In genomic region chr7:92784935-92785334, GRCh38 we compare ENCODE assay signal across 16 cellular contexts. TPM values are rescaled to one million over a fixed set of nuclear protein-coding genes. Genes with fewer than 3 reads are reported as not detected.
DNase-seq lines count a peak whose midpoint lies in the region; ATAC-seq and TF ChIP-seq lines count a peak whose summit lies in the region.
"Had no signal": no experiment of that assay in that cellular context is flagged by ENCODE, and none has a peak within 500 bp of the region (broad histone marks: within the 10 kb centered on the region; RNA-seq: fewer than 3 reads in every experiment).

No MANE protein-coding gene starts in this region.

- peaks cover 24% of the 10 kb centered on the region for H3K4me1 ChIP-seq in GM23248 (ENCODE audit: insufficient read depth)

- DNase-seq in activated CD8-positive, alpha-beta memory T cell treated with anti-CD3 and anti-CD28 coated beads, Interleukin-2, amount 10 ng/mL, durations not matched to agents 7 days and 5 days, result no peak
- no peak for DNase-seq in activated CD8-positive, alpha-beta memory T cell treated with anti-CD3 and anti-CD28 coated beads, Interleukin-2, amount 50 U/mL, for 48 hours
- DNase-seq in GM23248 (no peak), mesothelial cell of epicardium (ENCODE audit: low spot score in 2 of 2, unreplicated experiment in 2 of 2) (no peak), EL (no peak), D341Med (ENCODE audit: low spot score) (no peak)
- DNase-seq in activated T-helper 1 cell treated with anti-CD3 and anti-CD28 coated beads, Interleukin-12 subunit alpha, Interleukin-12 subunit beta, Interleukin-2, Interleukin-4 antibody, amounts not matched to agents 30 ng/mL and 10 ng/mL and 1 ng/mL, durations not matched to agents 14 hours and 24 hours and 36 hours (ENCODE audit: low spot score), result no peak
- DNase-seq: C1 segment of cervical spinal cord, IMR-90, NCI-H1105, NCI-H1694, NCI-H2107, NCI-H226, NCI-H524 treated with DMSO at 0.1 percent for 48 hours had no signal

- no peak overlapping the region for H3K9ac ChIP-seq in GM23248

- no peak overlapping the region for H3K4me2 ChIP-seq in GM23248 (ENCODE audit: unreplicated experiment)

- H3K27me3 ChIP-seq in GM23248 (replicated peaks; ENCODE audit: insufficient read depth), result no peaks in the 10 kb centered on the region

- H3K4me3 Mint-ChIP-seq in activated CD8-positive, alpha-beta memory T cell treated with anti-CD3 and anti-CD28 coated beads, Interleukin-2, amount 10 ng/mL, durations not matched to agents 7 days and 5 days, result no peak overlapping the region
- no peak overlapping the region for H3K4me3 Mint-ChIP-seq in activated T-helper 1 cell treated with anti-CD3 and anti-CD28 coated beads, Interleukin-12 subunit alpha, Interleukin-12 subunit beta, Interleukin-2, Interleukin-4 antibody, amounts not matched to agents 30 ng/mL and 10 ng/mL and 1 ng/mL, durations not matched to agents 14 hours and 24 hours and 36 hours
- H3K4me3 Mint-ChIP-seq in mesothelial cell of epicardium, result no peak overlapping the region

- no peak for TF ChIP-seq CTCF in mesothelial cell of epicardium (IDR thresholded peaks at IDR 0.05; ENCODE audit: unreplicated experiment)

- CTCF ChIA-PET in activated CD8-positive, alpha-beta memory T cell treated with anti-CD3 and anti-CD28 coated beads, Interleukin-2, amount 10 ng/mL, durations not matched to agents 7 days and 5 days (lab: Charles Lee), result no interaction called here

- H3K4me1 Mint-ChIP-seq in activated CD8-positive, alpha-beta memory T cell treated with anti-CD3 and anti-CD28 coated beads, Interleukin-2, amount 10 ng/mL, durations not matched to agents 7 days and 5 days, result peaks cover 50% of the 10 kb centered on the region
- H3K4me1 Mint-ChIP-seq in activated T-helper 1 cell treated with anti-CD3 and anti-CD28 coated beads, Interleukin-12 subunit alpha, Interleukin-12 subunit beta, Interleukin-2, Interleukin-4 antibody, amounts not matched to agents 30 ng/mL and 10 ng/mL and 1 ng/mL, durations not matched to agents 14 hours and 24 hours and 36 hours (ENCODE audit: low read depth), result peaks cover 69% of the 10 kb centered on the region
- peaks cover 19% of the 10 kb centered on the region for H3K4me1 Mint-ChIP-seq in mesothelial cell of epicardium

- no peak overlapping the region for H2AFZ ChIP-seq in GM23248

- in situ Hi-C loops in GM23248 (cut with MboI), result no loop called here

- H3F3A ChIP-seq in GM23248 (ENCODE audit: insufficient read depth), result peaks cover 37% of the 10 kb centered on the region

- peaks cover 59% of the 10 kb centered on the region for H3K36me3 Mint-ChIP-seq in activated CD8-positive, alpha-beta memory T cell treated with anti-CD3 and anti-CD28 coated beads, Interleukin-2, amount 10 ng/mL, durations not matched to agents 7 days and 5 days
- peaks cover 42% of the 10 kb centered on the region for H3K36me3 Mint-ChIP-seq in activated T-helper 1 cell treated with anti-CD3 and anti-CD28 coated beads, Interleukin-12 subunit alpha, Interleukin-12 subunit beta, Interleukin-2, Interleukin-4 antibody, amounts not matched to agents 30 ng/mL and 10 ng/mL and 1 ng/mL, durations not matched to agents 14 hours and 24 hours and 36 hours (ENCODE audit: low read depth)
- peaks cover 28% of the 10 kb centered on the region for H3K36me3 Mint-ChIP-seq in mesothelial cell of epicardium

- no peaks in the 10 kb centered on the region for H3K9me3 ChIP-seq in GM23248 (ENCODE audit: low read depth)

- H4K20me1 ChIP-seq in GM23248 (ENCODE audit: insufficient read depth), result no peaks in the 10 kb centered on the region

- ATAC-seq in activated CD8-positive, alpha-beta memory T cell treated with anti-CD3 and anti-CD28 coated beads, Interleukin-2, amount 10 ng/mL, durations not matched to agents 7 days and 5 days, result no peak
- no peak for ATAC-seq in GM18502 (IDR thresholded peaks at IDR 0.05; ENCODE audit: poor library complexity, unreplicated experiment)
- ATAC-seq: Panc1 had no signal

- H3K36me3 ChIP-seq in GM23248 (ENCODE audit: low read depth), result peaks cover 14% of the 10 kb centered on the region; the same call in 1 of the 2 replicates

- no peak overlapping the region for H3K4me3 ChIP-seq in GM23248

- intact Hi-C loops in activated T-helper 1 cell treated with anti-CD3 and anti-CD28 coated beads, Interleukin-12 subunit alpha, Interleukin-12 subunit beta, Interleukin-2, Interleukin-4 antibody, amounts not matched to agents 30 ng/mL and 10 ng/mL and 1 ng/mL, durations not matched to agents 14 hours and 24 hours and 36 hours (cut with micrococcal nuclease), result no loop called here

- H3K9me3 Mint-ChIP-seq in activated CD8-positive, alpha-beta memory T cell treated with anti-CD3 and anti-CD28 coated beads, Interleukin-2, amount 10 ng/mL, durations not matched to agents 7 days and 5 days (ENCODE audit: low read depth), result peaks cover 8% of the 10 kb centered on the region
- H3K9me3 Mint-ChIP-seq in activated T-helper 1 cell treated with anti-CD3 and anti-CD28 coated beads, Interleukin-12 subunit alpha, Interleukin-12 subunit beta, Interleukin-2, Interleukin-4 antibody, amounts not matched to agents 30 ng/mL and 10 ng/mL and 1 ng/mL, durations not matched to agents 14 hours and 24 hours and 36 hours, result peaks cover 17% of the 10 kb centered on the region
- peaks cover 30% of the 10 kb centered on the region for H3K9me3 Mint-ChIP-seq in mesothelial cell of epicardium

- H3K27ac Mint-ChIP-seq in activated CD8-positive, alpha-beta memory T cell treated with anti-CD3 and anti-CD28 coated beads, Interleukin-2, amount 10 ng/mL, durations not matched to agents 7 days and 5 days, result peak overlapping the region; percentile 16
- peak overlapping the region; percentile 48 for H3K27ac Mint-ChIP-seq in activated T-helper 1 cell treated with anti-CD3 and anti-CD28 coated beads, Interleukin-12 subunit alpha, Interleukin-12 subunit beta, Interleukin-2, Interleukin-4 antibody, amounts not matched to agents 30 ng/mL and 10 ng/mL and 1 ng/mL, durations not matched to agents 14 hours and 24 hours and 36 hours
- H3K27ac Mint-ChIP-seq in mesothelial cell of epicardium, result peak overlapping the region; percentile 84

- 97 to 99% methylated on average over 5 of the region's 5 CpGs for WGBS in GM23248 (ENCODE audit: low coverage in 1 of 2, low lambda C conversion rate in 2 of 2, missing lambda C conversion rate in 2 of 2), 2 experiments

- H3K27me3 Mint-ChIP-seq in activated CD8-positive, alpha-beta memory T cell treated with anti-CD3 and anti-CD28 coated beads, Interleukin-2, amount 10 ng/mL, durations not matched to agents 7 days and 5 days, result no peaks in the 10 kb centered on the region
- no peaks in the 10 kb centered on the region for H3K27me3 Mint-ChIP-seq in activated T-helper 1 cell treated with anti-CD3 and anti-CD28 coated beads, Interleukin-12 subunit alpha, Interleukin-12 subunit beta, Interleukin-2, Interleukin-4 antibody, amounts not matched to agents 30 ng/mL and 10 ng/mL and 1 ng/mL, durations not matched to agents 14 hours and 24 hours and 36 hours (ENCODE audit: insufficient read depth)
- H3K27me3 Mint-ChIP-seq in mesothelial cell of epicardium (ENCODE audit: low read depth), result no peaks in the 10 kb centered on the region

- no peaks in the 10 kb centered on the region for H3K9me2 ChIP-seq in GM23248 (ENCODE audit: insufficient read depth)

- H3K79me2 ChIP-seq in GM23248 (ENCODE audit: insufficient read depth), result peaks cover 100% of the 10 kb centered on the region

- H3K27ac ChIP-seq in GM23248, result peak overlapping the region; percentile 36; the same call in 1 of the 2 replicates

RNA-seq across cellular contexts. Expression of gene CDK6, which starts 51.4 kb away (rescaled TPM):
- total RNA-seq in activated CD8-positive, alpha-beta memory T cell treated with anti-CD3 and anti-CD28 coated beads, Interleukin-2, amount 10 ng/mL, durations not matched to agents 7 days and 5 days, result 100 to 1,000 TPM; 118 to 229 TPM
- total RNA-seq in GM23248 (2014; rRNA removed; shearing (Covaris generic)), result 61.5 and 77.0 TPM in 2 replicates
- 16.1 and 17.8 TPM in 2 replicates for polyA plus RNA-seq in GM23248 (2016; fragmentation: Nextera tagmentation; extraction: Ambion mirVana)
- 328 and 332 TPM in 2 replicates for total RNA-seq in activated T-helper 1 cell treated with anti-CD3 and anti-CD28 coated beads, Interleukin-12 subunit alpha, Interleukin-12 subunit beta, Interleukin-2, Interleukin-4 antibody, amounts not matched to agents 30 ng/mL and 10 ng/mL and 1 ng/mL, durations not matched to agents 14 hours and 24 hours and 36 hours
- 136 to 138 TPM (median 138 TPM) in 3 replicates for total RNA-seq in mesothelial cell of epicardium

Comparison
In these comparisons a context has a peak if more than half of its experiments do, and no peak if none do; other contexts are left out.
1. H3K27ac Mint-ChIP-seq: peak in every context shown above with its lines; median percentile 84 in mesothelial cell of epicardium; 48 in activated T-helper 1 cell treated with anti-CD3 and anti-CD28 coated beads, Interleukin-12 subunit alpha, Interleukin-12 subunit beta, Interleukin-2, Interleukin-4 antibody, amounts not matched to agents 30 ng/mL and 10 ng/mL and 1 ng/mL, durations not matched to agents 14 hours and 24 hours and 36 hours; 16 in activated CD8-positive, alpha-beta memory T cell treated with anti-CD3 and anti-CD28 coated beads, Interleukin-2, amount 10 ng/mL, durations not matched to agents 7 days and 5 days.